ENCODE assay signal across 1 cellular context in genomic region chr11:65918211-65919150, GRCh38.
TF ChIP-seq lines count a peak whose summit lies in the region.

Gene C11orf68 (minus strand): TSS chr11:65919062. CDS start chr11:65919031, 31 bp downstream.

TF ChIP-seq in SK-N-SH, 30 proteins besides CTCF, POLR2A, EP300 and RAD21 (continued from another document):
- TF ChIP-seq REST (IDR thresholded peaks at IDR 0.05; ENCODE audit: low read depth, low read length) (no peak; the same call in 1 of the 2 replicates), NRF1 (IDR thresholded peaks at IDR 0.05; ENCODE audit: low read depth, low read length) (no peak), MXI1 (IDR thresholded peaks at IDR 0.05; ENCODE audit: low read depth, low read length) (peak; percentile 43)
